Comparison of ENCODE assay signal across 26 cellular contexts in genomic region chr13:95500136-95500718, GRCh38. TPM values are rescaled to one million over a fixed set of nuclear protein-coding genes. Genes with fewer than 3 reads are reported as not detected.
"Had no signal": no experiment of that assay in that cellular context is flagged by ENCODE, and none has a peak within 500 bp of the region (broad histone marks: within the 10 kb centered on the region; RNA-seq: fewer than 3 reads in every experiment).

No MANE protein-coding gene starts in this region.

- H3K9ac ChIP-seq: parathyroid adenoma had no signal

- H3K4me3 ChIP-seq: dorsolateral prefrontal cortex, smooth muscle cell, stomach, testis had no signal

- H3K4me1 ChIP-seq: parathyroid adenoma, testis had no signal

- H3K9me3 ChIP-seq: testis had no signal

- H3K36me3 ChIP-seq: stomach had no signal

- H2AFZ ChIP-seq: parathyroid adenoma had no signal

- H3K27ac Mint-ChIP-seq: activated naive CD8-positive, alpha-beta T cell; naive thymus-derived CD8-positive, alpha-beta T cell; stimulated activated effector memory CD8-positive, alpha-beta T cell treated with anti-CD3 and anti-CD28 coated beads, Interleukin-12 subunit alpha, Interleukin-12 subunit beta, amount 100 ng/mL, for 72 hours; T-helper 17 cell; type B pancreatic cell had no signal

- H3K79me2 ChIP-seq: parathyroid adenoma had no signal

- ATAC-seq: left ventricle myocardium superior; naive thymus-derived CD8-positive, alpha-beta T cell; sciatic nerve; stimulated activated effector memory CD8-positive, alpha-beta T cell treated with anti-CD3 and anti-CD28 coated beads, Interleukin-12 subunit alpha, Interleukin-12 subunit beta, amount 100 ng/mL, for 72 hours; T-helper 17 cell had no signal

- H3K27ac ChIP-seq: epithelial cell of prostate, parathyroid adenoma, stomach, testis, VCaP had no signal

- FAIRE-seq: colon, kidney had no signal

- H3K4me2 ChIP-seq: smooth muscle cell had no signal

- H3K4me3 Mint-ChIP-seq: activated naive CD8-positive, alpha-beta T cell; naive thymus-derived CD8-positive, alpha-beta T cell; stimulated activated effector memory CD8-positive, alpha-beta T cell treated with anti-CD3 and anti-CD28 coated beads, Interleukin-12 subunit alpha, Interleukin-12 subunit beta, amount 100 ng/mL, for 72 hours; T-helper 17 cell; type B pancreatic cell had no signal

- H3K4me1 Mint-ChIP-seq: stimulated activated effector memory CD8-positive, alpha-beta T cell treated with anti-CD3 and anti-CD28 coated beads, Interleukin-12 subunit alpha, Interleukin-12 subunit beta, amount 100 ng/mL, for 72 hours; T-helper 17 cell had no signal

- DNase-seq: activated CD4-positive, alpha-beta T cell treated with anti-CD3 and anti-CD28 coated beads for 1 hour; activated CD4-positive, alpha-beta T cell treated with anti-CD3 and anti-CD28 coated beads, Interleukin-2, amount 50 U/mL, for 4 hours; amniotic stem cell; caudate nucleus; dorsolateral prefrontal cortex; foreskin melanocyte; glutamatergic neuron; kidney; left ventricle myocardium superior; naive thymus-derived CD8-positive, alpha-beta T cell; stimulated activated CD4-positive, alpha-beta T cell treated with anti-CD3 and anti-CD28 coated beads, Interleukin-4, amount 100 ng/mL, for 24 hours; stomach; T-helper 17 cell; testis had no signal

- H3K27me3 ChIP-seq: dorsolateral prefrontal cortex, stomach, testis had no signal

- H3K36me3 Mint-ChIP-seq: activated naive CD8-positive, alpha-beta T cell; stimulated activated effector memory CD8-positive, alpha-beta T cell treated with anti-CD3 and anti-CD28 coated beads, Interleukin-12 subunit alpha, Interleukin-12 subunit beta, amount 100 ng/mL, for 72 hours; type B pancreatic cell had no signal

RNA-seq across cellular contexts. Expression of gene CLDN10, which starts 52.3 kb away (rescaled TPM):
- total RNA-seq: activated CD8-positive, alpha-beta memory T cell treated with anti-CD3 and anti-CD28 coated beads for 36 hours; fibroblast of lung; left ventricle myocardium superior; mesenteric fat pad; naive thymus-derived CD8-positive, alpha-beta T cell; sciatic nerve; T-helper 17 cell had no signal
- polyA plus RNA-seq: fibroblast of lung; naive thymus-derived CD8-positive, alpha-beta T cell; smooth muscle cell had no signal
